Comparison of ENCODE assay signal across 8 cellular contexts in the genomic region with DNA sequence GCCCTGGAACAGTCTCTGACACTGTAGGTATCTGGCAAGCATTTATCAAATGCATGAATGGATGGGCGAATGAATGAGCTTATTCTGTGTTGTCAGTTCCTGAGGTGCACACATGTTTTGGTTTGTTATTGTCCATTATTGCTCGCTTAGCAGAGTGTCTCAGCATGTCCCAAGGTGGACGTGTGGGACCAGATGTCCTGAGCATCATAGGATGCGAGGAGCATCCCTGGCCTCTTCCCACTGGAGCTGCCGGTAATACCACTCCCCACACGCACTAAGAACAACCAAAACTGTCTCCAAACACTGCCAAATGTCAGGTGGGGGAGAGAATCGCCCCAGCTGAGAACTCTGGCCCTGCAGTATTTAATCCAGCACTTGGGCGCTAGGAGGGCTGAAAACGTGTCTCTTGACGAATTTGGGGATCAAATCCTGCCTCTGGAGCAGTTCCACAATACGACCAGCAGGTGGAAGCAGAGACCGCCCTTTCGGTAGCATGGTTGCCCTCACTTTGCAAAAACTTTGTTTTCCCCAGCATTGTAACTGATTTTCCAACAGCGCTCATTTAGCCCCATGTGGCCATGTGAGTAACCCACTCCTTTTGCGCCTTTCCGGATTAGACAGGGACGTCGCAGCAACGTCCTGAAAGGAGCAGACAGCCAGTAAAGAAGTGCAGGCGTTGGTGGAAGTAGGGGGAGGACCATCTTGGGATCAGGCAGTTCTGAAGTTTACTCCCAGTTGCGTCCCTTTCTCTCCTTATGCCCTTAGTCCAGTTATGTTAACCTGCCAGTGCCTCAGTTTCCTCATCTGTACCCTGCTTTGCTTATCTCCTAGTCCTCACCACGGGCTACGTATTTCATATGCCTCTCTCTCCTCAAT. TPM values are rescaled to one million over a fixed set of nuclear protein-coding genes. Genes with fewer than 3 reads are reported as not detected.
DNase-seq lines count a peak whose midpoint lies in the region; TF ChIP-seq lines count a peak whose summit lies in the region.

No MANE protein-coding gene starts in this region.

- no peak for TF ChIP-seq POLR2A in uterus (IDR thresholded peaks at IDR 0.05)

- H3K4me3 ChIP-seq in GM06990 (replicated peaks; ENCODE audit: low read depth, low read length) (no peak overlapping the region), HAP-1 (no peak overlapping the region), MM.1S (ENCODE audit: low read length) (no peak overlapping the region), SJSA1 (no peak overlapping the region), uterus (no peak overlapping the region)

- 0 out of 2 replicates have a peak, but pooled peaks cover 3% of the 10 kb centered on the region for H3F3A ChIP-seq in MM.1S (ENCODE audit: insufficient read depth, low read length)

- H3K9me3 Mint-ChIP-seq in glutamatergic neuron (ENCODE audit: unreplicated experiment) (no peaks in the 10 kb centered on the region), progenitor cell of endocrine pancreas (ENCODE audit: low read depth) (no peaks in the 10 kb centered on the region)

- DNase-seq in GM06990 (ENCODE audit: extremely low read depth, insufficient read length) (peak; percentile 52), HAP-1 (ENCODE audit: low spot score in 2 of 2) (peak; percentile 89 to 91), MM.1S (peak; percentile 94), SJSA1 (ENCODE audit: low read depth in 1 of 2, low spot score in 2 of 2) (peak; percentile 70 to 83), glutamatergic neuron (peak; percentile 79), progenitor cell of endocrine pancreas (ENCODE audit: low spot score, unreplicated experiment) (peak; percentile 76), uterus (peak; percentile 58 to 66)
- DNase-seq in activated naive CD4-positive, alpha-beta T cell (lab: John Stamatoyannopoulos, UW), result peak; percentile 23 to 57 (median 44)

- H2AFZ ChIP-seq in MM.1S (ENCODE audit: low read length), result peak overlapping the region; percentile 53

- H3K27ac ChIP-seq in MM.1S (ENCODE audit: low read length), result no peak overlapping the region
- no peak overlapping the region for H3K27ac ChIP-seq in SJSA1
- H3K27ac ChIP-seq in uterus, result no peak overlapping the region

- TF ChIP-seq CTCF in GM06990 (IDR thresholded peaks at IDR 0.05; ENCODE audit: insufficient read depth, low read length, poor library complexity, severe bottlenecking), result peak; percentile 89
- peak; percentile 99 for TF ChIP-seq CTCF in MM.1S (IDR thresholded peaks at IDR 0.05; ENCODE audit: low read length)
- TF ChIP-seq CTCF in glutamatergic neuron (IDR thresholded peaks at IDR 0.05; ENCODE audit: partially characterized antibody, unreplicated experiment), result peak; percentile 98
- peak; percentile 98 for TF ChIP-seq CTCF in progenitor cell of endocrine pancreas (IDR thresholded peaks at IDR 0.05; ENCODE audit: unreplicated experiment)
- TF ChIP-seq CTCF in uterus (IDR thresholded peaks at IDR 0.05), result peak; percentile 95 to 98 (median 96)

- H3K4me3 Mint-ChIP-seq in glutamatergic neuron (ENCODE audit: unreplicated experiment), result no peak overlapping the region
- H3K4me3 Mint-ChIP-seq in progenitor cell of endocrine pancreas (ENCODE audit: low read depth), result no peak overlapping the region

- intact Hi-C loops in uterus (cut with DNase I; ENCODE audit: low total_unique reads), result loop anchor here (10.0 kb wide), 1 partner anchor 317 kb away; a partner anchor contains a TSS

- H3K79me2 ChIP-seq in MM.1S (ENCODE audit: low read length), result no peaks in the 10 kb centered on the region

- no peaks in the 10 kb centered on the region for H4K20me1 ChIP-seq in MM.1S (ENCODE audit: insufficient read depth, low read length)

- in situ Hi-C loops in HAP-1 (cut with MboI; ENCODE audit: low sequenced_read_pairs), result loop anchor here (5.0 kb wide), 2 partner anchors 90 to 315 kb away; a partner anchor contains a TSS

- H3K36me3 ChIP-seq in GM06990 (ENCODE audit: control insufficient read depth, insufficient read depth, low read length) (no peaks in the 10 kb centered on the region), HAP-1 (replicated peaks) (no peaks in the 10 kb centered on the region), MM.1S (replicated peaks; ENCODE audit: insufficient read depth, low read length) (no peaks in the 10 kb centered on the region), SJSA1 (no peaks in the 10 kb centered on the region), uterus (no peaks in the 10 kb centered on the region)

- H3K4me1 Mint-ChIP-seq in glutamatergic neuron (ENCODE audit: low read depth, unreplicated experiment), result peaks cover 6% of the 10 kb centered on the region
- peaks cover 20% of the 10 kb centered on the region for H3K4me1 Mint-ChIP-seq in progenitor cell of endocrine pancreas (ENCODE audit: low read depth)

- peaks cover 2% of the 10 kb centered on the region for H3K27me3 Mint-ChIP-seq in glutamatergic neuron (ENCODE audit: unreplicated experiment)
- H3K27me3 Mint-ChIP-seq in progenitor cell of endocrine pancreas, result no peaks in the 10 kb centered on the region

- no peaks in the 10 kb centered on the region for H3K9me2 ChIP-seq in MM.1S (replicated peaks; ENCODE audit: insufficient read depth, low read length)

- H3K27me3 ChIP-seq in GM06990 (replicated peaks; ENCODE audit: control insufficient read depth, insufficient read depth, low read length), result no peaks in the 10 kb centered on the region
- H3K27me3 ChIP-seq in HAP-1 (ENCODE audit: low read depth), result no peaks in the 10 kb centered on the region
- H3K27me3 ChIP-seq in MM.1S (replicated peaks; ENCODE audit: insufficient read depth, low read length), result no peaks in the 10 kb centered on the region
- H3K27me3 ChIP-seq in SJSA1 (replicated peaks), result no peaks in the 10 kb centered on the region
- H3K27me3 ChIP-seq in uterus, result peaks cover 0 to 3% of the 10 kb centered on the region in 2 donors

- H3K27ac Mint-ChIP-seq in glutamatergic neuron (ENCODE audit: unreplicated experiment) (no peak overlapping the region), progenitor cell of endocrine pancreas (peak overlapping the region; percentile 76)

- no peaks in the 10 kb centered on the region for H3K36me3 Mint-ChIP-seq in glutamatergic neuron (ENCODE audit: unreplicated experiment)
- H3K36me3 Mint-ChIP-seq in progenitor cell of endocrine pancreas (ENCODE audit: insufficient read depth), result no peaks in the 10 kb centered on the region

- peak overlapping the region; percentile 38 for H3K4me2 ChIP-seq in MM.1S (ENCODE audit: low read depth, low read length)

- H3K9me3 ChIP-seq in HAP-1, result no peaks in the 10 kb centered on the region
- no peaks in the 10 kb centered on the region for H3K9me3 ChIP-seq in MM.1S (replicated peaks; ENCODE audit: insufficient read depth, low read length)
- no peaks in the 10 kb centered on the region for H3K9me3 ChIP-seq in SJSA1 (replicated peaks)
- H3K9me3 ChIP-seq in uterus, result no peaks in the 10 kb centered on the region

- no peak overlapping the region for H3K9ac ChIP-seq in MM.1S (ENCODE audit: low read length)

- H3K4me1 ChIP-seq in HAP-1, result peaks cover 13% of the 10 kb centered on the region
- no peaks in the 10 kb centered on the region for H3K4me1 ChIP-seq in MM.1S (ENCODE audit: low read length)
- peaks cover 23% of the 10 kb centered on the region for H3K4me1 ChIP-seq in SJSA1 (replicated peaks)
- no peaks in the 10 kb centered on the region for H3K4me1 ChIP-seq in uterus

RNA-seq across cellular contexts. Expression of a gene that starts 22.7 kb away (rescaled TPM):
- total RNA-seq in SJSA1 (2014; rRNA removed; shearing (Covaris generic)), result not detected in 2 replicates
- total RNA-seq in glutamatergic neuron (ENCODE audit: unreplicated experiment) (not detected), progenitor cell of endocrine pancreas (1.8 TPM in 2 replicates), uterus (not detected)

RNA-seq across cellular contexts. Expression of a gene that starts 53.9 kb away (rescaled TPM):
- 14.9 and 19.8 TPM in 2 replicates for total RNA-seq in SJSA1 (2014; rRNA removed; shearing (Covaris generic))
- total RNA-seq in glutamatergic neuron (ENCODE audit: unreplicated experiment) (87.9 TPM), progenitor cell of endocrine pancreas (55.4 and 56.5 TPM in 2 replicates), uterus (10 to 100 TPM; 20.2 to 70.3 (median 45.4) TPM)

Comparison
In these comparisons a context has a peak if more than half of its experiments do, and no peak if none do; other contexts are left out.
1. DNase-seq: peak in every context shown above with its lines; median percentile 94 in MM.1S; 90 in HAP-1; 79 in glutamatergic neuron; 76 in SJSA1; 76 in progenitor cell of endocrine pancreas; 62 in uterus; 52 in GM06990; 44 in activated naive CD4-positive, alpha-beta T cell.